Comparison of ENCODE assay signal across 16 cellular contexts in genomic region chr5:176986280-176986679, GRCh38. TPM values are rescaled to one million over a fixed set of nuclear protein-coding genes. Genes with fewer than 3 reads are reported as not detected.
DNase-seq lines count a peak whose midpoint lies in the region; ATAC-seq and TF ChIP-seq lines count a peak whose summit lies in the region.
"Had no signal": no experiment of that assay in that cellular context is flagged by ENCODE, and none has a peak within 500 bp of the region (broad histone marks: within the 10 kb centered on the region; RNA-seq: fewer than 3 reads in every experiment).

No MANE protein-coding gene starts in this region.

- no peak for TF ChIP-seq CTCF in CD8-positive, alpha-beta T cell (IDR thresholded peaks at IDR 0.05)
- TF ChIP-seq CTCF in chondrocyte (IDR thresholded peaks at IDR 0.05), result no peak
- no peak for TF ChIP-seq CTCF in right atrium auricular region (IDR thresholded peaks at IDR 0.05)

- H3K4me1 Mint-ChIP-seq in activated naive CD4-positive, alpha-beta T cell treated with anti-CD3 and anti-CD28 coated beads, Interleukin-2, amount 10 ng/mL, durations not matched to agents 7 days and 5 days, result peaks cover 29% of the 10 kb centered on the region
- peaks cover 30% of the 10 kb centered on the region for H3K4me1 Mint-ChIP-seq in activated naive CD4-positive, alpha-beta T cell treated with anti-CD3 and anti-CD28 coated beads for 36 hours (ENCODE audit: low read depth)
- peaks cover 39% of the 10 kb centered on the region for H3K4me1 Mint-ChIP-seq in CD8-positive, alpha-beta T cell (ENCODE audit: low read depth)
- H3K4me1 Mint-ChIP-seq in T-helper 17 cell (peaks cover 13% of the 10 kb centered on the region), chondrocyte (ENCODE audit: low read depth) (peaks cover 4% of the 10 kb centered on the region)
- peaks cover 2 to 54% (median 35%) of the 10 kb centered on the region in 4 donors for H3K4me1 Mint-ChIP-seq in naive thymus-derived CD8-positive, alpha-beta T cell
- H3K4me1 Mint-ChIP-seq: GM23338 had no signal

- POLR2A ChIA-PET in CD8-positive, alpha-beta T cell (lab: Charles Lee), result interaction anchor here (0.6 to 1.9 kb wide), 3 partner anchors 11 to 24 kb away, joined by 4 to 8 read pairs (median 6); partner anchors contain the start of gene UIMC1
- POLR2A ChIA-PET in naive thymus-derived CD8-positive, alpha-beta T cell (lab: Charles Lee), result interaction anchor here (0.5 to 1.5 kb wide), 4 partner anchors 18 to 1458 kb away, joined by 3 to 5 read pairs (median 4); partner anchors contain the start of gene UIMC1

- H3K9me3 ChIP-seq in CD8-positive, alpha-beta T cell (ENCODE audit: low read length), result no peaks in the 10 kb centered on the region
- H3K9me3 ChIP-seq in T-helper 17 cell (ENCODE audit: control insufficient read depth, low read length, poor library complexity, severe bottlenecking), result no peaks in the 10 kb centered on the region
- no peaks in the 10 kb centered on the region for H3K9me3 ChIP-seq in right atrium auricular region

- H3K4me3 ChIP-seq in CD8-positive, alpha-beta T cell (ENCODE audit: low read depth, low read length), result no peak overlapping the region
- no peak overlapping the region for H3K4me3 ChIP-seq in right atrium auricular region
- H3K4me3 ChIP-seq: GM23338 had no signal

- CTCF ChIA-PET in activated naive CD4-positive, alpha-beta T cell treated with anti-CD3 and anti-CD28 coated beads, Interleukin-2, amount 10 ng/mL, durations not matched to agents 7 days and 5 days (lab: Charles Lee), result interaction anchor here (0.7 to 1.1 kb wide), 2 partner anchors 18 to 263 kb away, joined by 3 to 4 read pairs; no protein-coding TSS in a partner anchor
- CTCF ChIA-PET in activated naive CD4-positive, alpha-beta T cell treated with anti-CD3 and anti-CD28 coated beads for 36 hours (lab: Charles Lee), result interaction anchor here (1.5 kb wide), 1 partner anchor 326 kb away, joined by 5 read pairs; no protein-coding TSS in a partner anchor
- CTCF ChIA-PET in CD8-positive, alpha-beta T cell (lab: Charles Lee), result no interaction called here

- H3K4me3 Mint-ChIP-seq in activated naive CD4-positive, alpha-beta T cell treated with anti-CD3 and anti-CD28 coated beads, Interleukin-2, amount 10 ng/mL, durations not matched to agents 7 days and 5 days, result no peak overlapping the region
- no peak overlapping the region for H3K4me3 Mint-ChIP-seq in activated naive CD4-positive, alpha-beta T cell treated with anti-CD3 and anti-CD28 coated beads for 36 hours
- H3K4me3 Mint-ChIP-seq in CD8-positive, alpha-beta T cell, result no peak overlapping the region
- no peak overlapping the region for H3K4me3 Mint-ChIP-seq in T-helper 17 cell
- H3K4me3 Mint-ChIP-seq in naive thymus-derived CD8-positive, alpha-beta T cell, result peak overlapping the region in 4 of 10 donors; percentile 36 to 77 (median 40)
- H3K4me3 Mint-ChIP-seq in chondrocyte (ENCODE audit: unreplicated experiment), result no peak overlapping the region
- H3K4me3 Mint-ChIP-seq: GM23338 had no signal

- no peaks in the 10 kb centered on the region for H3K9me3 Mint-ChIP-seq in activated naive CD4-positive, alpha-beta T cell treated with anti-CD3 and anti-CD28 coated beads, Interleukin-2, amount 10 ng/mL, durations not matched to agents 7 days and 5 days
- no peaks in the 10 kb centered on the region for H3K9me3 Mint-ChIP-seq in activated naive CD4-positive, alpha-beta T cell treated with anti-CD3 and anti-CD28 coated beads for 36 hours
- no peaks in the 10 kb centered on the region for H3K9me3 Mint-ChIP-seq in CD8-positive, alpha-beta T cell
- no peaks in the 10 kb centered on the region for H3K9me3 Mint-ChIP-seq in naive thymus-derived CD8-positive, alpha-beta T cell
- no peaks in the 10 kb centered on the region for H3K9me3 Mint-ChIP-seq in chondrocyte (ENCODE audit: low read depth)

- H3K4me1 ChIP-seq in CD8-positive, alpha-beta T cell (ENCODE audit: insufficient read depth, low read length), result peaks cover 17% of the 10 kb centered on the region
- no peaks in the 10 kb centered on the region for H3K4me1 ChIP-seq in right atrium auricular region

- H3K36me3 Mint-ChIP-seq in activated naive CD4-positive, alpha-beta T cell treated with anti-CD3 and anti-CD28 coated beads, Interleukin-2, amount 10 ng/mL, durations not matched to agents 7 days and 5 days, result peaks cover 26% of the 10 kb centered on the region
- peaks cover 9% of the 10 kb centered on the region for H3K36me3 Mint-ChIP-seq in activated naive CD4-positive, alpha-beta T cell treated with anti-CD3 and anti-CD28 coated beads for 36 hours (ENCODE audit: low read depth)
- H3K36me3 Mint-ChIP-seq in CD8-positive, alpha-beta T cell, result peaks cover 12% of the 10 kb centered on the region
- H3K36me3 Mint-ChIP-seq in T-helper 17 cell (ENCODE audit: low read depth) (no peaks in the 10 kb centered on the region), chondrocyte (ENCODE audit: low read depth) (no peaks in the 10 kb centered on the region)
- peaks cover 0 to 21% (median 2%) of the 10 kb centered on the region in 3 donors for H3K36me3 Mint-ChIP-seq in naive thymus-derived CD8-positive, alpha-beta T cell

- no peak for DNase-seq in activated naive CD4-positive, alpha-beta T cell treated with anti-CD3 and anti-CD28 coated beads, Interleukin-2, amount 10 ng/mL, durations not matched to agents 7 days and 5 days
- no peak for DNase-seq in activated naive CD4-positive, alpha-beta T cell treated with anti-CD3 and anti-CD28 coated beads for 36 hours
- no peak for DNase-seq in CD8-positive, alpha-beta T cell
- DNase-seq in T-helper 17 cell, result no peak
- DNase-seq in naive thymus-derived CD8-positive, alpha-beta T cell, result no peak
- no peak for DNase-seq in chondrocyte (ENCODE audit: low spot score)
- DNase-seq in right atrium auricular region (ENCODE audit: low spot score), result no peak
- no peak for DNase-seq in activated CD4-positive, CD25-positive, alpha-beta regulatory T cell treated with anti-CD3 and anti-CD28 coated beads, Interleukin-2, amount 50 U/mL, for 72 hours
- DNase-seq: AML-193, NCI-H187 treated with DMSO at 0.1 percent for 48 hours, NCI-H446, NCI-H774 had no signal

- H3K27ac Mint-ChIP-seq in activated naive CD4-positive, alpha-beta T cell treated with anti-CD3 and anti-CD28 coated beads, Interleukin-2, amount 10 ng/mL, durations not matched to agents 7 days and 5 days, result peak overlapping the region; percentile 86
- H3K27ac Mint-ChIP-seq in activated naive CD4-positive, alpha-beta T cell treated with anti-CD3 and anti-CD28 coated beads for 36 hours, result no peak overlapping the region
- peak overlapping the region; percentile 89 for H3K27ac Mint-ChIP-seq in CD8-positive, alpha-beta T cell
- H3K27ac Mint-ChIP-seq in T-helper 17 cell (peak overlapping the region; percentile 66), chondrocyte (ENCODE audit: unreplicated experiment) (no peak overlapping the region)
- peak overlapping the region in 6 of 10 donors; percentile 11 to 88 (median 84) for H3K27ac Mint-ChIP-seq in naive thymus-derived CD8-positive, alpha-beta T cell
- H3K27ac Mint-ChIP-seq: GM23338 had no signal

- no peak for ATAC-seq in CD8-positive, alpha-beta T cell
- no peak for ATAC-seq in T-helper 17 cell
- ATAC-seq in naive thymus-derived CD8-positive, alpha-beta T cell, result no peak
- ATAC-seq: GM23338, Panc1, Right ventricle myocardium inferior had no signal

- H3K27me3 ChIP-seq in CD8-positive, alpha-beta T cell (ENCODE audit: insufficient read depth, low read length), result no peaks in the 10 kb centered on the region
- no peaks in the 10 kb centered on the region for H3K27me3 ChIP-seq in right atrium auricular region

- intact Hi-C loops in activated naive CD4-positive, alpha-beta T cell treated with anti-CD3 and anti-CD28 coated beads for 36 hours (cut with micrococcal nuclease), result no loop called here
- intact Hi-C loops in CD8-positive, alpha-beta T cell (cut with DNase I, micrococcal nuclease), result no loop called here

- peaks cover 16% of the 10 kb centered on the region for H3K36me3 ChIP-seq in CD8-positive, alpha-beta T cell (ENCODE audit: insufficient read depth, low read length)
- peaks cover 6% of the 10 kb centered on the region for H3K36me3 ChIP-seq in right atrium auricular region

- no peaks in the 10 kb centered on the region for H3K27me3 Mint-ChIP-seq in activated naive CD4-positive, alpha-beta T cell treated with anti-CD3 and anti-CD28 coated beads, Interleukin-2, amount 10 ng/mL, durations not matched to agents 7 days and 5 days
- no peaks in the 10 kb centered on the region for H3K27me3 Mint-ChIP-seq in activated naive CD4-positive, alpha-beta T cell treated with anti-CD3 and anti-CD28 coated beads for 36 hours (ENCODE audit: low read depth)
- no peaks in the 10 kb centered on the region for H3K27me3 Mint-ChIP-seq in CD8-positive, alpha-beta T cell (ENCODE audit: low read depth)
- H3K27me3 Mint-ChIP-seq in T-helper 17 cell, result no peaks in the 10 kb centered on the region
- H3K27me3 Mint-ChIP-seq in naive thymus-derived CD8-positive, alpha-beta T cell, result no peaks in the 10 kb centered on the region
- no peaks in the 10 kb centered on the region for H3K27me3 Mint-ChIP-seq in chondrocyte (ENCODE audit: low read depth)

- no peak overlapping the region for H3K27ac ChIP-seq in CD8-positive, alpha-beta T cell (ENCODE audit: low read depth, low read length)
- no peak overlapping the region for H3K27ac ChIP-seq in right atrium auricular region
- H3K27ac ChIP-seq: KMS-11 had no signal

RNA-seq across cellular contexts. Expression of gene UIMC1, which starts 20.3 kb away (rescaled TPM):
- 10 to 100 TPM; 53.4 to 54.6 TPM for total RNA-seq in activated naive CD4-positive, alpha-beta T cell treated with anti-CD3 and anti-CD28 coated beads for 36 hours
- total RNA-seq in CD8-positive, alpha-beta T cell, result 10 to 100 TPM; 48.4 to 52.8 TPM
- total RNA-seq in T-helper 17 cell, result 10 to 100 TPM; 57.6 to 65.3 TPM
- total RNA-seq in naive thymus-derived CD8-positive, alpha-beta T cell, result 10 to 100 TPM; 60.9 to 70.0 TPM
- 10 to 100 TPM; 15.4 to 31.0 (median 16.6) TPM for polyA plus RNA-seq in naive thymus-derived CD8-positive, alpha-beta T cell
- total RNA-seq in chondrocyte, result 31.5 to 34.2 TPM (median 34.2 TPM) in 3 replicates
- 10 to 100 TPM; 18.9 to 27.4 TPM for total RNA-seq in right atrium auricular region

RNA-seq across cellular contexts. Expression of gene ZNF346, which starts 36.2 kb away (rescaled TPM):
- total RNA-seq in activated naive CD4-positive, alpha-beta T cell treated with anti-CD3 and anti-CD28 coated beads for 36 hours, result 10 to 100 TPM; 13.4 to 15.1 TPM
- total RNA-seq in CD8-positive, alpha-beta T cell, result 10 to 100 TPM; 11.5 to 14.9 TPM
- 10 to 100 TPM; 14.9 to 18.4 TPM for total RNA-seq in T-helper 17 cell
- 10 to 100 TPM; 21.3 to 30.5 TPM for total RNA-seq in naive thymus-derived CD8-positive, alpha-beta T cell
- polyA plus RNA-seq in naive thymus-derived CD8-positive, alpha-beta T cell, result 10 to 100 TPM in 2 of 3 donors, 1 to 10 TPM in 1; 9.3 to 19.5 (median 11.4) TPM
- 15.1 to 24.1 TPM (median 16.4 TPM) in 3 replicates for total RNA-seq in chondrocyte
- 1 to 10 TPM; 8.5 TPM for total RNA-seq in right atrium auricular region

Comparison
In these comparisons a context has a peak if more than half of its experiments do, and no peak if none do; other contexts are left out.
1. H3K27ac Mint-ChIP-seq: peak in activated naive CD4-positive, alpha-beta T cell treated with anti-CD3 and anti-CD28 coated beads, Interleukin-2, amount 10 ng/mL, durations not matched to agents 7 days and 5 days (single experiment), CD8-positive, alpha-beta T cell (single experiment), T-helper 17 cell (single experiment) and naive thymus-derived CD8-positive, alpha-beta T cell (6 of 10); none in activated naive CD4-positive, alpha-beta T cell treated with anti-CD3 and anti-CD28 coated beads for 36 hours (single experiment) and chondrocyte (single experiment).